ENCODE assay signal across 27 cellular contexts in the genomic region with DNA sequence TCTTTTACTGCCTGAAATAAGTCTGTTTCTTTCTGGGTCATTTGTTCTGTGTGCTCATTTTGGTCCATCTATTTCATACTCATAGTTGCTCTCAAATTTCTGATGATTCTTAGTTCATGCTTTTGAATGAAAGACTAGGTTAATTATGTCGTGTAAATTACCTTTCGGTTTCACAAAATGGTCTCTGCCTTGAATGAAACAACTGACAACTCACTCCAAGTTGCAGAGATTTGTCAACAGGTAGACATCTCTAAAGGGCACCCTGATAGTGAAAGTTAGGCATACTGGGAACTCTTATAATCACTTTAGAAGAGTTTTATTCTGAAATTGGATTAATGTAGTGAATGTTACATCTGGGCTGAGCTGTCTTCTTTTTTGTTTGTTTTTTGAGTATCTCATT.
"Had no signal": no experiment of that assay in that cellular context is flagged by ENCODE, and none has a peak within 500 bp of the region (broad histone marks: within the 10 kb centered on the region; RNA-seq: fewer than 3 reads in every experiment).

No MANE protein-coding gene starts in this region.

- H3K4me3 Mint-ChIP-seq: activated CD4-positive, alpha-beta memory T cell treated with anti-CD3 and anti-CD28 coated beads, Interleukin-2, amount 10 ng/mL, durations not matched to agents 7 days and 5 days; activated CD4-positive, alpha-beta T cell treated with anti-CD3 and anti-CD28 coated beads for 36 hours; activated CD4-positive, alpha-beta T cell treated with anti-CD3 and anti-CD28 coated beads, Interleukin-2, amount 10 ng/mL, durations not matched to agents 24 days and 14 days; activated naive CD4-positive, alpha-beta T cell treated with anti-CD3 and anti-CD28 coated beads, Interleukin-2, amount 10 ng/mL, durations not matched to agents 7 days and 5 days; activated naive CD8-positive, alpha-beta T cell treated with anti-CD3 and anti-CD28 coated beads, Interleukin-2, amount 10 ng/mL, durations not matched to agents 7 days and 5 days; activated T-cell treated with anti-CD3 and anti-CD28 coated beads, Interleukin-2, amount 50 U/mL, for 24 hours; activated T-cell treated with anti-CD3 and anti-CD28 coated beads, Interleukin-2, amount 50 U/mL, for 72 hours; brain; endodermal cell had no signal

- H3K27me3 ChIP-seq: ascending aorta, breast epithelium, cardiac muscle cell, colonic mucosa had no signal

- H3K4me1 ChIP-seq: ascending aorta, breast epithelium, colonic mucosa had no signal

- H3K9me3 Mint-ChIP-seq: activated CD4-positive, alpha-beta memory T cell treated with anti-CD3 and anti-CD28 coated beads, Interleukin-2, amount 10 ng/mL, durations not matched to agents 7 days and 5 days; activated CD4-positive, alpha-beta T cell treated with anti-CD3 and anti-CD28 coated beads, Interleukin-2, amount 10 ng/mL, durations not matched to agents 24 days and 14 days; activated naive CD4-positive, alpha-beta T cell treated with anti-CD3 and anti-CD28 coated beads, Interleukin-2, amount 10 ng/mL, durations not matched to agents 7 days and 5 days; activated naive CD8-positive, alpha-beta T cell treated with anti-CD3 and anti-CD28 coated beads, Interleukin-2, amount 10 ng/mL, durations not matched to agents 7 days and 5 days; activated T-cell treated with anti-CD3 and anti-CD28 coated beads, Interleukin-2, amount 50 U/mL, for 24 hours; brain; endodermal cell had no signal

- H3K27ac Mint-ChIP-seq: activated CD4-positive, alpha-beta memory T cell treated with anti-CD3 and anti-CD28 coated beads, Interleukin-2, amount 10 ng/mL, durations not matched to agents 7 days and 5 days; activated CD4-positive, alpha-beta T cell treated with anti-CD3 and anti-CD28 coated beads for 36 hours; activated CD4-positive, alpha-beta T cell treated with anti-CD3 and anti-CD28 coated beads, Interleukin-2, amount 10 ng/mL, durations not matched to agents 24 days and 14 days; activated naive CD4-positive, alpha-beta T cell treated with anti-CD3 and anti-CD28 coated beads, Interleukin-2, amount 10 ng/mL, durations not matched to agents 7 days and 5 days; activated naive CD4-positive, alpha-beta T cell treated with anti-CD3 and anti-CD28 coated beads, Interleukin-2, amount 50 U/mL, for 72 hours; activated naive CD8-positive, alpha-beta T cell treated with anti-CD3 and anti-CD28 coated beads, Interleukin-2, amount 10 ng/mL, durations not matched to agents 7 days and 5 days; activated T-cell treated with anti-CD3 and anti-CD28 coated beads, Interleukin-2, amount 50 U/mL, for 24 hours; activated T-cell treated with anti-CD3 and anti-CD28 coated beads, Interleukin-2, amount 50 U/mL, for 72 hours; brain; endodermal cell had no signal

- H3K27ac ChIP-seq: ascending aorta, breast epithelium, cardiac muscle cell, colonic mucosa had no signal

- H3K9me3 ChIP-seq: ascending aorta, breast epithelium, colonic mucosa had no signal

- H3K4me3 ChIP-seq: ascending aorta, breast epithelium, cardiac muscle cell, colonic mucosa had no signal

- ATAC-seq: activated CD4-positive, alpha-beta T cell treated with anti-CD3 and anti-CD28 coated beads for 36 hours; activated naive CD4-positive, alpha-beta T cell treated with anti-CD3 and anti-CD28 coated beads, Interleukin-2, amount 50 U/mL, for 72 hours; activated T-cell treated with anti-CD3 and anti-CD28 coated beads, Interleukin-2, amount 50 U/mL, for 72 hours; esophagus mucosa had no signal

- H3K27me3 Mint-ChIP-seq: activated CD4-positive, alpha-beta memory T cell treated with anti-CD3 and anti-CD28 coated beads, Interleukin-2, amount 10 ng/mL, durations not matched to agents 7 days and 5 days; activated CD4-positive, alpha-beta T cell treated with anti-CD3 and anti-CD28 coated beads for 36 hours; activated CD4-positive, alpha-beta T cell treated with anti-CD3 and anti-CD28 coated beads, Interleukin-2, amount 10 ng/mL, durations not matched to agents 24 days and 14 days; activated naive CD4-positive, alpha-beta T cell treated with anti-CD3 and anti-CD28 coated beads, Interleukin-2, amount 10 ng/mL, durations not matched to agents 7 days and 5 days; activated naive CD8-positive, alpha-beta T cell treated with anti-CD3 and anti-CD28 coated beads, Interleukin-2, amount 10 ng/mL, durations not matched to agents 7 days and 5 days; activated T-cell treated with anti-CD3 and anti-CD28 coated beads, Interleukin-2, amount 50 U/mL, for 24 hours had no signal

- DNase-seq: activated CD4-positive, alpha-beta memory T cell treated with anti-CD3 and anti-CD28 coated beads, Interleukin-2, amount 10 ng/mL, durations not matched to agents 7 days and 5 days; activated CD4-positive, alpha-beta T cell treated with anti-CD3 and anti-CD28 coated beads for 36 hours; activated CD4-positive, alpha-beta T cell treated with anti-CD3 and anti-CD28 coated beads, Interleukin-2, amount 10 ng/mL, durations not matched to agents 24 days and 14 days; activated CD4-positive, CD25-positive, alpha-beta regulatory T cell; activated CD4-positive, CD25-positive, alpha-beta regulatory T cell treated with anti-CD3 and anti-CD28 coated beads, Interleukin-2, amount 50 U/mL, for 72 hours; activated CD8-positive, alpha-beta memory T cell treated with anti-CD3 and anti-CD28 coated beads, Interleukin-2, amount 50 U/mL, for 48 hours; activated gamma-delta T cell; activated naive CD4-positive, alpha-beta T cell; activated naive CD4-positive, alpha-beta T cell treated with anti-CD3 and anti-CD28 coated beads, Interleukin-2, amount 10 ng/mL, durations not matched to agents 7 days and 5 days; activated naive CD8-positive, alpha-beta T cell treated with anti-CD3 and anti-CD28 coated beads, Interleukin-2, amount 10 ng/mL, durations not matched to agents 7 days and 5 days; activated T-cell treated with anti-CD3 and anti-CD28 coated beads for 4 hours; activated T-cell treated with anti-CD3 and anti-CD28 coated beads, Interleukin-2, amount 50 U/mL, for 24 hours; activated T-cell treated with anti-CD3 and anti-CD28 coated beads, Interleukin-2, amount 50 U/mL, for 72 hours; central memory CD4-positive, alpha-beta T cell; cerebellar nuclear complex; colonic mucosa; effector CD8-positive, alpha-beta T cell; endodermal cell; foreskin fibroblast; head of caudate nucleus; T-helper 2 cell had no signal

- H3K36me3 ChIP-seq: ascending aorta, cardiac muscle cell, colonic mucosa had no signal

- H3K4me1 Mint-ChIP-seq: activated CD4-positive, alpha-beta memory T cell treated with anti-CD3 and anti-CD28 coated beads, Interleukin-2, amount 10 ng/mL, durations not matched to agents 7 days and 5 days; activated CD4-positive, alpha-beta T cell treated with anti-CD3 and anti-CD28 coated beads for 36 hours; activated CD4-positive, alpha-beta T cell treated with anti-CD3 and anti-CD28 coated beads, Interleukin-2, amount 10 ng/mL, durations not matched to agents 24 days and 14 days; activated naive CD4-positive, alpha-beta T cell treated with anti-CD3 and anti-CD28 coated beads, Interleukin-2, amount 10 ng/mL, durations not matched to agents 7 days and 5 days; activated naive CD8-positive, alpha-beta T cell treated with anti-CD3 and anti-CD28 coated beads, Interleukin-2, amount 10 ng/mL, durations not matched to agents 7 days and 5 days; brain; endodermal cell had no signal

- H3K36me3 Mint-ChIP-seq: activated naive CD4-positive, alpha-beta T cell treated with anti-CD3 and anti-CD28 coated beads, Interleukin-2, amount 10 ng/mL, durations not matched to agents 7 days and 5 days; activated naive CD4-positive, alpha-beta T cell treated with anti-CD3 and anti-CD28 coated beads, Interleukin-2, amount 50 U/mL, for 72 hours; activated naive CD8-positive, alpha-beta T cell treated with anti-CD3 and anti-CD28 coated beads, Interleukin-2, amount 10 ng/mL, durations not matched to agents 7 days and 5 days; brain had no signal
